In the genomic region with DNA sequence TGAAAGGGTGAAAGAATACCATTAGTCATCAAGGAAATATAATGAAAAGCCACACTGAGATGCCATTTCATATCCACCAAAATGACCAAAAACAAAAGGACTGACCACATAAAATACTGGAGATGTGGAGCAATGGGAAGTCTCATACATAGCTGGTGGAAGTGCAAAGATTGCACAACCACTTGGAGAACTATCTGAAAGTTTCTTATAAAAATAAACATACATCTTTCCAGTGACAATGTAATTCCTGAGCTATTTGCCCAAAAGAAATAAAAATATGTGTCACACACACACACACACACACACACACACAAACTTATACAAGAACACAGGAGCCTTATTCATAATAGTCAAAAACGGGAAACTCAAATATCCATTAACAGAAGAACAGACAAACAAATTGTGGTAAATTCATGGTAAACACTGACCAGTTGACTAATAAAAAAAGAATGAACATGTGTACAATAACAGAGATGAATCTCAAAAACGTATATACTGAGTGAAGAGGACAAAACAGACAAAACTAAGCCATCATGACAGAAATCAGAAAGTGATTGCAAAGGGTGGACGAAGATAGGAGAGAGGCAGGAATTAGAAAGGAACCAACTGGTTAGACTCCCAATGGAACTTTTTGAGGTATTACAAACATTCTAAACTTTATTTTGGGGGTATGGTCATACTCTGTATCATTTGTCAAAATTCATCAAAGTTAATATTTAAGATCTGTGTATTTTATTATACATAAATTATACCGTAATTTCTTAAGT, we compare ENCODE assay signal across 14 cellular contexts. TPM values are rescaled to one million over a fixed set of nuclear protein-coding genes. Genes with fewer than 3 reads are reported as not detected.
DNase-seq lines count a peak whose midpoint lies in the region; ATAC-seq and TF ChIP-seq lines count a peak whose summit lies in the region.
"Had no signal": no experiment of that assay in that cellular context is flagged by ENCODE, and none has a peak within 500 bp of the region (broad histone marks: within the 10 kb centered on the region; RNA-seq: fewer than 3 reads in every experiment).

No MANE protein-coding gene starts in this region.

- intact Hi-C loops in Right ventricle myocardium superior (cut with DNase I) (no loop called here), upper lobe of right lung (cut with DNase I) (no loop called here), adrenal gland (cut with DNase I) (no loop called here)

- H3K4me1 Mint-ChIP-seq in WTC11 = peaks cover 38% of the 10 kb centered on the region

- H3K4me1 ChIP-seq in right atrium auricular region (peaks cover 0 to 32% of the 10 kb centered on the region in 2 donors), gastroesophageal sphincter (peaks cover 15 to 83% (median 23%) of the 10 kb centered on the region in 3 donors), upper lobe of right lung (peaks cover 51% of the 10 kb centered on the region), adrenal gland (replicated peaks in 1 of 2) (peaks cover 0 to 44% of the 10 kb centered on the region in 2 donors)

- POLR2A ChIA-PET in WTC11 (lab: Charles Lee) = no interaction called here

- ATAC-seq in Right ventricle myocardium superior (ENCODE audit: poor library complexity) = peak; percentile 44
- no peak for ATAC-seq in WTC11
- peak; percentile 70 for ATAC-seq in gastroesophageal sphincter
- ATAC-seq in upper lobe of right lung = peak; percentile 20

- no peak overlapping the region for H3K4me3 Mint-ChIP-seq in WTC11
- H3K4me3 Mint-ChIP-seq: activated naive CD8-positive, alpha-beta T cell had no signal

- H3K27me3 ChIP-seq in right atrium auricular region = no peaks in the 10 kb centered on the region
- H3K27me3 ChIP-seq in gastroesophageal sphincter = no peaks in the 10 kb centered on the region
- no peaks in the 10 kb centered on the region for H3K27me3 ChIP-seq in upper lobe of right lung
- H3K27me3 ChIP-seq in adrenal gland = no peaks in the 10 kb centered on the region
- H3K27me3 ChIP-seq: esophagus muscularis mucosa had no signal

- TF ChIP-seq POLR2A in gastroesophageal sphincter (IDR thresholded peaks at IDR 0.05) (no peak), adrenal gland (IDR thresholded peaks at IDR 0.05) (no peak)

- CTCF ChIA-PET in WTC11 (lab: Charles Lee) = interaction anchor here (1.2 kb wide), 1 partner anchor 10 kb away, joined by 3 read pairs; no protein-coding TSS in a partner anchor

- no peak overlapping the region for H3K27ac ChIP-seq in right atrium auricular region
- H3K27ac ChIP-seq in gastroesophageal sphincter = no peak overlapping the region
- no peak overlapping the region for H3K27ac ChIP-seq in upper lobe of right lung
- H3K27ac ChIP-seq in adrenal gland = peak overlapping the region in 1 of 5 donors; percentile 4
- H3K27ac ChIP-seq: esophagus muscularis mucosa had no signal

- H3K9me3 Mint-ChIP-seq in WTC11 = peaks cover 4% of the 10 kb centered on the region

- 59 to 82% methylated on average over 3 to 4 of the region's 4 CpGs for WGBS in gastroesophageal sphincter (ENCODE audit: low coverage in 1 of 2), 2 donors
- WGBS in adrenal gland, 4 donors = 65 to 81% (median 76%) methylated on average over 4 of the region's 4 CpGs

- DNase-seq in Right ventricle myocardium superior = no peak
- DNase-seq in right atrium auricular region (ENCODE audit: low spot score) = no peak
- DNase-seq in WTC11 (ENCODE audit: low spot score) = no peak
- DNase-seq in upper lobe of right lung = no peak
- DNase-seq in germinal center (ENCODE audit: low spot score) = no peak
- DNase-seq in adrenal gland = no peak
- no peak for DNase-seq in stimulated activated CD4-positive, alpha-beta T cell treated with anti-CD3 and anti-CD28 coated beads, Interleukin-12 subunit alpha, Interleukin-12 subunit beta, amount 100 ng/mL, for 4 hours
- DNase-seq: activated CD4-positive, alpha-beta T cell treated with anti-CD3 and anti-CD28 coated beads for 1 hour; C1 segment of cervical spinal cord; NCI-H1105; stimulated activated CD4-positive, alpha-beta T cell treated with anti-CD3 and anti-CD28 coated beads, Interleukin-1b, Interleukin-23, amount 100 ng/mL, for 48 hours had no signal

- no peak overlapping the region for H3K4me3 ChIP-seq in right atrium auricular region
- H3K4me3 ChIP-seq in gastroesophageal sphincter = no peak overlapping the region
- H3K4me3 ChIP-seq in upper lobe of right lung = no peak overlapping the region
- no peak overlapping the region for H3K4me3 ChIP-seq in adrenal gland
- H3K4me3 ChIP-seq: esophagus muscularis mucosa had no signal

- TF ChIP-seq CTCF in right atrium auricular region (IDR thresholded peaks at IDR 0.05) (no peak), WTC11 (IDR thresholded peaks at IDR 0.05) (no peak), gastroesophageal sphincter (IDR thresholded peaks at IDR 0.05) (no peak), upper lobe of right lung (IDR thresholded peaks at IDR 0.05) (no peak), adrenal gland (IDR thresholded peaks at IDR 0.05) (no peak)

- no peak for TF ChIP-seq EP300 in gastroesophageal sphincter (IDR thresholded peaks at IDR 0.05)

- peak overlapping the region; percentile 65; the same call in 1 of the 2 replicates for H3K27ac Mint-ChIP-seq in WTC11
- H3K27ac Mint-ChIP-seq: activated naive CD8-positive, alpha-beta T cell had no signal

- H3K9me3 ChIP-seq in right atrium auricular region (no peaks in the 10 kb centered on the region), gastroesophageal sphincter (no peaks in the 10 kb centered on the region), upper lobe of right lung (no peaks in the 10 kb centered on the region), adrenal gland (replicated peaks in 1 of 3) (no peaks in the 10 kb centered on the region)
- H3K9me3 ChIP-seq: esophagus muscularis mucosa had no signal

- H3K27me3 Mint-ChIP-seq in WTC11 (ENCODE audit: low read depth) = no peaks in the 10 kb centered on the region
- H3K27me3 Mint-ChIP-seq: activated naive CD8-positive, alpha-beta T cell had no signal

- peaks cover 3% of the 10 kb centered on the region; the same call in 1 of the 2 replicates for H3K36me3 Mint-ChIP-seq in WTC11

- H3K36me3 ChIP-seq in right atrium auricular region (no peaks in the 10 kb centered on the region), gastroesophageal sphincter (no peaks in the 10 kb centered on the region), upper lobe of right lung (no peaks in the 10 kb centered on the region), adrenal gland (replicated peaks in 1 of 2) (no peaks in the 10 kb centered on the region)
- H3K36me3 ChIP-seq: esophagus muscularis mucosa had no signal

TF ChIP-seq in WTC11, 78 proteins besides CTCF, POLR2A, EP300 and RAD21 (continues in another document):
- no peak for TF ChIP-seq TP53 (CRISPR knock-in tag; IDR thresholded peaks at IDR 0.05)
- no peak for TF ChIP-seq SP1 (CRISPR knock-in tag; conservative IDR thresholded peaks at IDR 0.05)
- no peak for TF ChIP-seq ZNF219 (CRISPR knock-in tag; IDR thresholded peaks at IDR 0.05; ENCODE audit: borderline replicate concordance)
- no peak for TF ChIP-seq CDX4 (CRISPR knock-in tag; IDR thresholded peaks at IDR 0.05; ENCODE audit: borderline replicate concordance)
- TF ChIP-seq ZNF263 (CRISPR knock-in tag; IDR thresholded peaks at IDR 0.05; ENCODE audit: low read depth) = no peak
- TF ChIP-seq NFATC4 (CRISPR knock-in tag; IDR thresholded peaks at IDR 0.05) = no peak
- TF ChIP-seq, protein P1, sequence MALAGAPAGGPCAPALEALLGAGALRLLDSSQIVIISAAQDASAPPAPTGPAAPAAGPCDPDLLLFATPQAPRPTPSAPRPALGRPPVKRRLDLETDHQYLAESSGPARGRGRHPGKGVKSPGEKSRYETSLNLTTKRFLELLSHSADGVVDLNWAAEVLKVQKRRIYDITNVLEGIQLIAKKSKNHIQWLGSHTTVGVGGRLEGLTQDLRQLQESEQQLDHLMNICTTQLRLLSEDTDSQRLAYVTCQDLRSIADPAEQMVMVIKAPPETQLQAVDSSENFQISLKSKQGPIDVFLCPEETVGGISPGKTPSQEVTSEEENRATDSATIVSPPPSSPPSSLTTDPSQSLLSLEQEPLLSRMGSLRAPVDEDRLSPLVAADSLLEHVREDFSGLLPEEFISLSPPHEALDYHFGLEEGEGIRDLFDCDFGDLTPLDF (CRISPR knock-in tag; IDR thresholded peaks at IDR 0.05) = no peak
- TF ChIP-seq HMGXB4 (CRISPR knock-in tag; IDR thresholded peaks at IDR 0.05) = no peak
- no peak for TF ChIP-seq IRF2 (CRISPR knock-in tag; IDR thresholded peaks at IDR 0.05; ENCODE audit: borderline replicate concordance, low read depth)
- TF ChIP-seq TEAD4 (CRISPR knock-in tag; IDR thresholded peaks at IDR 0.05) = no peak
- no peak for TF ChIP-seq SMAD3 (CRISPR knock-in tag; IDR thresholded peaks at IDR 0.05; ENCODE audit: borderline replicate concordance)
- TF ChIP-seq JAZF1 (CRISPR knock-in tag; IDR thresholded peaks at IDR 0.05) = no peak

RNA-seq across cellular contexts. Expression of gene WASL, which starts 21.5 kb away (rescaled TPM):
- total RNA-seq in Right ventricle myocardium superior = 25.7 TPM
- 10 to 100 TPM; 20.9 to 24.7 TPM for total RNA-seq in right atrium auricular region
- total RNA-seq in WTC11 (2021) = 29.9 to 34.4 TPM (median 30.0 TPM) in 3 replicates
- total RNA-seq in gastroesophageal sphincter = 10 to 100 TPM; 42.5 to 55.9 (median 47.9) TPM
- 40.0 TPM for total RNA-seq in upper lobe of right lung
- total RNA-seq in adrenal gland = 10 to 100 TPM; 27.6 to 52.1 (median 36.2) TPM
- polyA plus RNA-seq in adrenal gland = 10 to 100 TPM; 12.2 to 44.0 (median 17.9) TPM
